19 cellular contexts compared by ENCODE assay signal in genomic region chr1:54805981-54806381, GRCh38. TPM values are rescaled to one million over a fixed set of nuclear protein-coding genes. Genes with fewer than 3 reads are reported as not detected.
DNase-seq lines count a peak whose midpoint lies in the region; ATAC-seq and TF ChIP-seq lines count a peak whose summit lies in the region.
"Had no signal": no experiment of that assay in that cellular context is flagged by ENCODE, and none has a peak within 500 bp of the region (broad histone marks: within the 10 kb centered on the region; RNA-seq: fewer than 3 reads in every experiment).

No MANE protein-coding gene starts in this region.

- no peak overlapping the region for H2BK15ac ChIP-seq in H9 (ENCODE audit: low read depth, low read length)

- H3K4me1 ChIP-seq in H9 (ENCODE audit: insufficient read depth, low read length) = no peaks in the 10 kb centered on the region

- WGBS in H9 (ENCODE audit: extremely low coverage, insufficient read length, low lambda C conversion rate) = no CpG with 5 or more reads among the region's 35 CpGs

- no peak overlapping the region for H2BK5ac ChIP-seq in H9 (ENCODE audit: insufficient read length, low read length)

- no peaks in the 10 kb centered on the region for H3K27me3 ChIP-seq in H9 (ENCODE audit: insufficient read depth, low read length)

- H3K4me3 Mint-ChIP-seq in H9 (no peak overlapping the region), immature natural killer cell (peak overlapping the region in 1 of 5 donors; percentile 65)
- H3K4me3 Mint-ChIP-seq: CD8-positive, alpha-beta T cell had no signal

- H3K23ac ChIP-seq in H9 (ENCODE audit: insufficient read length, low read depth, low read length) = no peak overlapping the region

- H3K18ac ChIP-seq in H9 (ENCODE audit: insufficient read length, low read depth, low read length) = no peak overlapping the region

- no peak overlapping the region for H4K8ac ChIP-seq in H9 (replicated peaks; ENCODE audit: insufficient read length, low read depth, low read length)

- no peak overlapping the region for H2BK120ac ChIP-seq in H9 (ENCODE audit: low read depth, low read length, poor library complexity, severe bottlenecking)

- no peak overlapping the region for H3K56ac ChIP-seq in H9 (ENCODE audit: insufficient read length, low read depth, low read length)

- H4K5ac ChIP-seq in H9 (ENCODE audit: insufficient read length, low read depth, low read length) = no peak overlapping the region

- intact Hi-C loops in sciatic nerve (cut with DNase I) = no loop called here

- no peaks in the 10 kb centered on the region for H4K20me1 ChIP-seq in H9 (ENCODE audit: control insufficient read depth, insufficient read depth, insufficient read length)

- peaks cover 32% of the 10 kb centered on the region for H3K27me3 Mint-ChIP-seq in H9 (ENCODE audit: low read depth)
- peaks cover 0 to 7% (median 2%) of the 10 kb centered on the region in 3 donors for H3K27me3 Mint-ChIP-seq in immature natural killer cell (ENCODE audit: low read depth in 3 of 3)

- DNase-seq in H9 = peak; percentile 31
- peak; percentile 40 for DNase-seq in activated CD8-positive, alpha-beta memory T cell treated with anti-CD3 and anti-CD28 coated beads, Interleukin-2, amount 50 U/mL, for 48 hours
- no peak for DNase-seq in immature natural killer cell
- DNase-seq in sciatic nerve (ENCODE audit: low spot score) = peak; percentile 45
- no peak for DNase-seq in KG1 (lab: John Stamatoyannopoulos, UW)
- no peak for DNase-seq in stimulated activated CD8-positive, alpha-beta memory T cell treated with anti-CD3 and anti-CD28 coated beads, Interleukin-4, amount 100 ng/mL, for 48 hours
- DNase-seq in SK-N-DZ (ENCODE audit: low spot score) = no peak
- DNase-seq: DND-41, GDM1, Karpas-422, NCI-H1105 treated with DMSO at 0.1 percent for 48 hours, NCI-H187 treated with DMSO at 0.1 percent for 48 hours, NCI-H2171, NCI-H446 treated with DMSO at 0.1 percent for 48 hours, NCI-H774 had no signal

- H3K9me3 ChIP-seq in H9 (ENCODE audit: control insufficient read depth, low read depth, low read length) = no peaks in the 10 kb centered on the region

- no peak overlapping the region for H3K27ac ChIP-seq in H9 (ENCODE audit: insufficient read length, low read depth, low read length)

- TF ChIP-seq CTCF in H9 (conservative IDR thresholded peaks at IDR 0.05) = no peak

- no peak overlapping the region for H2BK12ac ChIP-seq in H9 (ENCODE audit: insufficient read length, low read depth, low read length)

- H3K36me3 Mint-ChIP-seq in H9 (ENCODE audit: insufficient read depth in 1 of 3, low read depth in 3 of 3) (no peaks in the 10 kb centered on the region), immature natural killer cell (peaks cover 0 to 6% (median 6%) of the 10 kb centered on the region in 3 donors)

- H3K9me3 Mint-ChIP-seq in H9 = no peaks in the 10 kb centered on the region
- no peaks in the 10 kb centered on the region for H3K9me3 Mint-ChIP-seq in immature natural killer cell
- H3K9me3 Mint-ChIP-seq: CD8-positive, alpha-beta T cell had no signal

- no peaks in the 10 kb centered on the region for H3K79me1 ChIP-seq in H9 (ENCODE audit: insufficient read depth, low read depth, low read length, poor library complexity, severe bottlenecking)

- no peaks in the 10 kb centered on the region for H3K23me2 ChIP-seq in H9 (ENCODE audit: insufficient read length, low read depth, low read length, poor library complexity, severe bottlenecking)

- no peak overlapping the region for H3K14ac ChIP-seq in H9 (ENCODE audit: insufficient read depth, low read length)

- no peak overlapping the region for H3K4me2 ChIP-seq in H9 (ENCODE audit: insufficient read depth, insufficient read length, low read length)

- no peak overlapping the region for H3K9ac ChIP-seq in H9 (ENCODE audit: extremely low read depth, insufficient read length, low read length)

- no peak overlapping the region for H2AK5ac ChIP-seq in H9 (ENCODE audit: insufficient read length, low read length)

- H2BK20ac ChIP-seq in H9 (ENCODE audit: low read depth, low read length, poor library complexity, severe bottlenecking) = no peak overlapping the region

- no peak overlapping the region for H2AFZ ChIP-seq in H9 (ENCODE audit: low read length)

- no peak overlapping the region for H3K4ac ChIP-seq in H9 (ENCODE audit: low read depth, low read length)

- H4K91ac ChIP-seq in H9 (ENCODE audit: insufficient read length, low read depth, low read length) = no peak overlapping the region

- no peak overlapping the region for H3K27ac Mint-ChIP-seq in H9
- peak overlapping the region; percentile 87 to 97 (median 94) for H3K27ac Mint-ChIP-seq in immature natural killer cell
- H3K27ac Mint-ChIP-seq: CD8-positive, alpha-beta T cell had no signal

- H3K4me1 Mint-ChIP-seq in H9 = peaks cover 10 to 13% of the 10 kb centered on the region in 2 experiments
- peaks cover 87 to 94% of the 10 kb centered on the region in 2 donors for H3K4me1 Mint-ChIP-seq in immature natural killer cell

- no peak for ATAC-seq in sciatic nerve
- ATAC-seq: CD8-positive, alpha-beta T cell; HepG2; Right ventricle myocardium inferior had no signal

- no peak overlapping the region for H3T11ph ChIP-seq in H9 (ENCODE audit: low read length)

- H3K79me2 ChIP-seq in H9 (ENCODE audit: insufficient read depth, low read length) = no peaks in the 10 kb centered on the region

RNA-seq across cellular contexts. Expression of gene TTC22, which starts 4.9 kb away (rescaled TPM):
- total RNA-seq in H9 (2021) = 0.55 and 0.59 TPM in 2 replicates
- 10 to 100 TPM in 1 of 3 donors, 1 to 10 TPM in 2; 5.2 to 13.7 (median 5.6) TPM for polyA plus RNA-seq in immature natural killer cell
- total RNA-seq in sciatic nerve = 0.36 TPM
- 0.07 TPM in 1 of 2 replicates, not detected in the other for polyA plus RNA-seq in SK-N-DZ (2014; cell fraction: cytosol; rRNA removed)
- 0.05 TPM in 1 of 2 replicates, not detected in the other for polyA plus RNA-seq in SK-N-DZ (2014; cell fraction: nucleus; rRNA removed)
- total RNA-seq: HepG2, Right ventricle myocardium inferior had no signal
- polyA plus RNA-seq: BJ, HepG2 had no signal

RNA-seq across cellular contexts. Expression of gene PARS2, which starts 41.7 kb away (rescaled TPM):
- total RNA-seq in H9 (2021) (10.2 and 10.6 TPM in 2 replicates), sciatic nerve (3.6 TPM)
- 1 to 10 TPM in 2 of 3 donors, under 1 TPM in 1; 0.89 to 4.0 (median 3.3) TPM for polyA plus RNA-seq in immature natural killer cell
- polyA plus RNA-seq in SK-N-DZ (2014; cell fraction: cytosol; rRNA removed) = 5.8 and 7.8 TPM in 2 replicates
- 1.7 and 1.8 TPM in 2 replicates for polyA plus RNA-seq in SK-N-DZ (2014; cell fraction: nucleus; rRNA removed)
- total RNA-seq: CD8-positive, alpha-beta T cell had no signal

Comparison
In these comparisons a context has a peak if more than half of its experiments do, and no peak if none do; other contexts are left out.
1. DNase-seq: peak in H9 (single experiment), activated CD8-positive, alpha-beta memory T cell treated with anti-CD3 and anti-CD28 coated beads, Interleukin-2, amount 50 U/mL, for 48 hours (single experiment) and sciatic nerve (single experiment); none in immature natural killer cell (0 of 3), KG1 (single experiment), stimulated activated CD8-positive, alpha-beta memory T cell treated with anti-CD3 and anti-CD28 coated beads, Interleukin-4, amount 100 ng/mL, for 48 hours (single experiment) and SK-N-DZ (single experiment).
2. H3K27ac Mint-ChIP-seq: peak in immature natural killer cell (6 of 6); none in H9 (0 of 3).